8 cellular contexts compared by ENCODE assay signal in genomic region chrX:71910526-71911022, GRCh38. TPM values are rescaled to one million over a fixed set of nuclear protein-coding genes. Genes with fewer than 3 reads are reported as not detected.
DNase-seq lines count a peak whose midpoint lies in the region; ATAC-seq and TF ChIP-seq lines count a peak whose summit lies in the region.

Gene NHSL2 (plus strand): TSS chrX:71910845.

- ATAC-seq in HG02973 (IDR thresholded peaks at IDR 0.05; ENCODE audit: unreplicated experiment) (no peak), HG03565 (IDR thresholded peaks at IDR 0.05; ENCODE audit: unreplicated experiment) (no peak)

- peak within 1 kb of the TSS; percentile 25 for H3K4me3 ChIP-seq in colonic mucosa
- peak within 1 kb of the TSS; percentile 70 to 71 for H3K4me3 ChIP-seq in mesenchymal stem cell (ENCODE audit: insufficient read depth in 1 of 2, low read depth in 1 of 2, low read length in 2 of 2)
- H3K4me3 ChIP-seq in suprapubic skin, result peak within 1 kb of the TSS; percentile 52

- peak within 1 kb of the TSS; percentile 73 for H2BK5ac ChIP-seq in mesenchymal stem cell (ENCODE audit: low read depth, low read length, poor library complexity, severe bottlenecking)

- DNase-seq in DMS 273 treated with DMSO at 0.1 percent for 48 hours (lab: John Stamatoyannopoulos, UW) (peak; percentile 10), NCI-H510A treated with DMSO at 0.1 percent for 48 hours (lab: John Stamatoyannopoulos, UW) (peak; percentile 7), colonic mucosa (no peak), mesenchymal stem cell (peak; percentile 40), suprapubic skin (ENCODE audit: low spot score in 2 of 2) (no peak), HCEC 1CT (no peak)

- no peak within 1 kb of the TSS for H2BK120ac ChIP-seq in mesenchymal stem cell (ENCODE audit: low read depth, low read length)

- TF ChIP-seq POLR2A in suprapubic skin (IDR thresholded peaks at IDR 0.05), result no peak

- peak within 1 kb of the TSS in 1 of 2 experiments; percentile 71 for H3K14ac ChIP-seq in mesenchymal stem cell (ENCODE audit: low read length in 2 of 2)

- no peak within 1 kb of the TSS for H4K91ac ChIP-seq in mesenchymal stem cell (ENCODE audit: low read length)

- WGBS in mesenchymal stem cell, result 0% methylated on average over 19 of the region's 35 CpGs
- 20% methylated on average over 19 of the region's 35 CpGs for WGBS in suprapubic skin

- no peaks in the 10 kb centered on the region for H3K9me3 ChIP-seq in colonic mucosa
- H3K9me3 ChIP-seq in mesenchymal stem cell (ENCODE audit: control insufficient read depth, low read length), result no peaks in the 10 kb centered on the region
- H3K9me3 ChIP-seq in suprapubic skin, result no peaks in the 10 kb centered on the region

- intact Hi-C loops in colonic mucosa (cut with DNase I), result no loop called here

- H3K27ac ChIP-seq in colonic mucosa (no peak within 1 kb of the TSS), mesenchymal stem cell (ENCODE audit: low read length, poor library complexity, severe bottlenecking) (no peak within 1 kb of the TSS), suprapubic skin (peak within 1 kb of the TSS; percentile 38)

- no peaks in the 10 kb centered on the region for H3K36me3 ChIP-seq in colonic mucosa
- H3K36me3 ChIP-seq in mesenchymal stem cell (ENCODE audit: control insufficient read depth in 1 of 2, insufficient read depth in 2 of 2, low read depth in 1 of 2, low read length in 2 of 2), result no peaks in the 10 kb centered on the region
- H3K36me3 ChIP-seq in suprapubic skin, result no peaks in the 10 kb centered on the region

- H3K4ac ChIP-seq in mesenchymal stem cell (ENCODE audit: low read depth in 1 of 2, low read length in 2 of 2), result peak within 1 kb of the TSS in 1 of 2 experiments; percentile 16

- peak within 1 kb of the TSS; percentile 84 for H3K4me2 ChIP-seq in mesenchymal stem cell (ENCODE audit: low read length, poor library complexity, severe bottlenecking)

- H3K27me3 ChIP-seq in colonic mucosa (peaks cover 34% of the 10 kb centered on the region), mesenchymal stem cell (ENCODE audit: control insufficient read depth in 1 of 2, insufficient read depth in 1 of 2, low read length in 2 of 2) (peaks cover 0 to 54% of the 10 kb centered on the region in 2 experiments), suprapubic skin (peaks cover 25% of the 10 kb centered on the region)

- peak within 1 kb of the TSS in 1 of 2 experiments; percentile 94 for H3K18ac ChIP-seq in mesenchymal stem cell (ENCODE audit: low read depth in 1 of 2, low read length in 2 of 2)

- H2AFZ ChIP-seq in mesenchymal stem cell (ENCODE audit: low read depth, low read length), result peak within 1 kb of the TSS; percentile 82

- H2BK12ac ChIP-seq in mesenchymal stem cell (ENCODE audit: low read length in 2 of 2), result peak within 1 kb of the TSS in 1 of 2 experiments; percentile 78

- no peak for TF ChIP-seq EP300 in suprapubic skin (IDR thresholded peaks at IDR 0.05)

- peak within 1 kb of the TSS; percentile 98 for H2BK15ac ChIP-seq in mesenchymal stem cell (ENCODE audit: low read depth, poor library complexity, severe bottlenecking)

- H2AK5ac ChIP-seq in mesenchymal stem cell (ENCODE audit: low read length, severe bottlenecking), result no peak within 1 kb of the TSS

- no peaks in the 10 kb centered on the region for H3K4me1 ChIP-seq in colonic mucosa
- H3K4me1 ChIP-seq in mesenchymal stem cell (ENCODE audit: control insufficient read depth, insufficient read depth, low read depth, low read length), result peaks cover 5% of the 10 kb centered on the region
- peaks cover 14% of the 10 kb centered on the region for H3K4me1 ChIP-seq in suprapubic skin

- H4K8ac ChIP-seq in mesenchymal stem cell (ENCODE audit: low read length), result no peak within 1 kb of the TSS

- H3K79me1 ChIP-seq in mesenchymal stem cell (replicated peaks; ENCODE audit: low read length, poor library complexity, severe bottlenecking), result no peaks in the 10 kb centered on the region

- TF ChIP-seq CTCF in colonic mucosa (IDR thresholded peaks at IDR 0.05), result no peak
- TF ChIP-seq CTCF in suprapubic skin (IDR thresholded peaks at IDR 0.05), result no peak

- peak within 1 kb of the TSS in 1 of 2 experiments; percentile 69 for H3K23ac ChIP-seq in mesenchymal stem cell (ENCODE audit: low read length in 2 of 2)

- no peak within 1 kb of the TSS for H3K9ac ChIP-seq in colonic mucosa (ENCODE audit: low read depth in 2 of 2, low read length in 2 of 2)
- peak within 1 kb of the TSS; percentile 72 for H3K9ac ChIP-seq in mesenchymal stem cell (ENCODE audit: low read length)

RNA-seq across cellular contexts. Expression of gene NHSL2, which starts in this region (rescaled TPM):
- 1 to 10 TPM; 1.0 to 4.1 TPM for total RNA-seq in colonic mucosa
- polyA plus RNA-seq in mesenchymal stem cell (2013, experiment 1 of 2), result 1.1 TPM
- polyA plus RNA-seq in mesenchymal stem cell (2013, experiment 2 of 2), result 1.1 TPM
- total RNA-seq in suprapubic skin, result 1 to 10 TPM; 2.0 to 4.7 (median 3.0) TPM

Comparison
In these comparisons a context has a peak if more than half of its experiments do, and no peak if none do; other contexts are left out.
1. DNase-seq: peak in DMS 273 treated with DMSO at 0.1 percent for 48 hours (single experiment), NCI-H510A treated with DMSO at 0.1 percent for 48 hours (single experiment) and mesenchymal stem cell (single experiment); none in colonic mucosa (single experiment), suprapubic skin (0 of 2) and HCEC 1CT (single experiment).
2. Peak in every context shown above with its lines, with median percentiles within 50 percentile points of each other: H3K4me3 ChIP-seq.